ENCODE assay signal across 24 cellular contexts in the genomic region with DNA sequence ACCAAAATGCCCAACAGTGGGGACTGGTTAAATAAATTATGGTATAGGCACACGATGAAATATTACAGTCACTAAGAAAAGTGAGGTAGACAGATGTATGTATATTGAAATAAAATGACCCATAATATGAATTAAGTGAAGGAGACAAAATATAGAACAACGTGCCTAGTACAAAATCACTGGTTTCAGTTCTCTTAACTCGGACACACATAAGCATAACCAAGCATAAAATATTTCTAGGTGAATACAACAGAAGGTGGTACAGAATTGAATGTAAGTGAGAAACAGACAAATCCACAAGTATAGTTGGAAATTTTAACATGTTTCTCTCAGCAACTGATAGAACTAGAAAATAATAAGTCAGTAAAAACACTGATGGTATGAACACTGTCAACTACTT. TPM values are rescaled to one million over a fixed set of nuclear protein-coding genes. Genes with fewer than 3 reads are reported as not detected.
A peak's percentile ranks its signal among the peaks of the same experiment; 100 is the strongest.
DNase-seq lines count a peak whose midpoint lies in the region; ATAC-seq, FAIRE-seq and TF ChIP-seq lines count a peak whose summit lies in the region.
"Had no signal": no experiment of that assay in that cellular context is flagged by ENCODE, and none has a peak within 500 bp of the region (broad histone marks: within the 10 kb centered on the region; RNA-seq: fewer than 3 reads in every experiment).

No MANE protein-coding gene starts in this region.

- no peaks in the 10 kb centered on the region; the same call in 1 of the 2 replicates for H3K79me2 ChIP-seq in GM12878 (ENCODE audit: control insufficient read depth, insufficient read depth, low read length)

- no peak overlapping the region for H3K9ac ChIP-seq in GM12878 (ENCODE audit: control insufficient read depth, insufficient read depth, low read length)
- H3K9ac ChIP-seq: BLaER1 had no signal

- POLR2A ChIA-PET in GM12878 (lab: Charles Lee) = no interaction called here

- in situ Hi-C loops in GM12878 (cut with MboI) = no loop called here

- H3K27ac ChIP-seq in GM12878 (ENCODE audit: control insufficient read depth, insufficient read depth) = no peak overlapping the region
- H3K27ac ChIP-seq: BLaER1 had no signal

- ATAC-seq in GM18868 (IDR thresholded peaks at IDR 0.05; ENCODE audit: unreplicated experiment) (peak; percentile 46), GM19351 (IDR thresholded peaks at IDR 0.05; ENCODE audit: unreplicated experiment) (peak; percentile 51), GM12878 (0 out of 3 replicates have a peak, but pooled peaks have one; percentile 31), GM18867 (IDR thresholded peaks at IDR 0.05; ENCODE audit: unreplicated experiment) (no peak), GM19397 (IDR thresholded peaks at IDR 0.05; ENCODE audit: unreplicated experiment) (no peak)

- SMC1A ChIA-PET in GM12878 (lab: Charles Lee; ENCODE audit: uncharacterized antibody, unreplicated experiment) = no interaction called here

- H3K9me3 ChIP-seq in GM12878 (replicated peaks; ENCODE audit: control insufficient read depth, insufficient read depth, low read length) = no peaks in the 10 kb centered on the region
- H3K9me3 ChIP-seq: BE2C, BLaER1 had no signal

- no peak for TF ChIP-seq CTCF in GM12878 (IDR thresholded peaks at IDR 0.05 in 2 of 3, conservative IDR thresholded peaks at IDR 0.05 in 1 of 3; ENCODE audit: control insufficient read depth in 2 of 3, extremely low read depth in 1 of 3, insufficient read depth in 1 of 3, low read depth in 3 of 3, low read length in 3 of 3)

- no peak for TF ChIP-seq POLR2A in GM12878 (IDR thresholded peaks at IDR 0.05; ENCODE audit: low read depth, low read length)

- CTCF ChIA-PET in GM12878 (lab: Yijun Ruan, JAX) = interaction anchor here (0.6 kb wide), 1 partner anchor 1941 kb away, joined by 3 read pairs; no protein-coding TSS in a partner anchor

- TF ChIP-seq RAD21 in GM12878 (IDR thresholded peaks at IDR 0.05; ENCODE audit: insufficient read depth, low read depth, low read length) = no peak

- no peak overlapping the region for H2AFZ ChIP-seq in GM12878 (ENCODE audit: control insufficient read depth, low read depth, low read length)

- H3K36me3 ChIP-seq in GM12878 (ENCODE audit: control insufficient read depth in 2 of 2, insufficient read depth in 2 of 2, low read length in 1 of 2) = peaks cover 4 to 18% of the 10 kb centered on the region in 2 experiments

- no peaks in the 10 kb centered on the region for H4K20me1 ChIP-seq in GM12878 (ENCODE audit: control insufficient read depth, insufficient read depth)

- no peak for FAIRE-seq in GM12878 (lab: Jason Lieb, UNC)
- FAIRE-seq: GM12892, GM18507 had no signal

- no TSS peak for BruUV-seq in GM12878 (replicated peaks; lab: Mats Ljungman, UMichigan)

- H3K27me3 ChIP-seq in GM12878 (replicated peaks in 1 of 2; ENCODE audit: control insufficient read depth in 2 of 2, insufficient read depth in 2 of 2, low read length in 1 of 2) = no peaks in the 10 kb centered on the region
- H3K27me3 ChIP-seq: BE2C, BLaER1 had no signal

- RAD21 ChIA-PET in GM12878 (lab: Charles Lee; ENCODE audit: unreplicated experiment) = no interaction called here

- intact Hi-C loops in GM12878 (cut with micrococcal nuclease; ENCODE audit: unreplicated experiment) = no loop called here

- H3K4me1 ChIP-seq in GM12878 (ENCODE audit: control insufficient read depth, insufficient read depth, low read length) = no peaks in the 10 kb centered on the region
- H3K4me1 ChIP-seq: BE2C, BLaER1 had no signal

- no peak overlapping the region for H3K4me3 ChIP-seq in GM12878
- H3K4me3 ChIP-seq: BLaER1 had no signal

- DNase-seq in GM12878 (ENCODE audit: low read depth, low spot score) (no peak), SW480 (ENCODE audit: low spot score) (no peak)
- DNase-seq: 8988T; ACHN; BE2C; C1 segment of cervical spinal cord; CD4-positive, alpha-beta memory T cell; CD4-positive, CD25-positive, alpha-beta regulatory T cell; CD8-positive, alpha-beta memory T cell; COR-L47; DMS 273 treated with DMSO at 0.1 percent for 48 hours; DMS153; DMS53; DMS79; DND-41; EL; GDM1 had no signal

- TF ChIP-seq EP300 in GM12878 (IDR thresholded peaks at IDR 0.05; ENCODE audit: borderline replicate concordance in 1 of 2, control insufficient read depth in 1 of 2, low read depth in 2 of 2, low read length in 2 of 2) = no peak

- H3K4me2 ChIP-seq in GM12878 (ENCODE audit: control insufficient read depth, insufficient read depth) = no peak overlapping the region
- H3K4me2 ChIP-seq: BLaER1 had no signal

- 46% methylated on average over 3 of the region's 3 CpGs for WGBS in GM12878 (ENCODE audit: insufficient coverage, insufficient replicate concordance, low lambda C conversion rate, missing lambda C conversion rate)

TF ChIP-seq in GM12878, 131 proteins besides CTCF, POLR2A, EP300 and RAD21:
- TF ChIP-seq SPI1 (IDR thresholded peaks at IDR 0.05; ENCODE audit: borderline replicate concordance, insufficient read depth, low read depth, low read length) (peak; percentile 15; the same call in 1 of the 2 replicates), MYC (IDR thresholded peaks at IDR 0.05; ENCODE audit: insufficient read depth, insufficient read length, insufficient replicate concordance, low read length, severe bottlenecking) (no peak), ELK1 (IDR thresholded peaks at IDR 0.05; ENCODE audit: low read depth, low read length) (no peak), PML (IDR thresholded peaks at IDR 0.05; ENCODE audit: low read length) (no peak), PAX5 (IDR thresholded peaks at IDR 0.05; ENCODE audit: borderline replicate concordance, low read depth, low read length) (no peak), ZNF384 (IDR thresholded peaks at IDR 0.05; ENCODE audit: borderline replicate concordance, low read depth, low read length) (no peak)

RNA-seq across cellular contexts. Expression of gene PUM3, which starts 22.0 kb away (rescaled TPM):
- total RNA-seq in GM12878 (2013; cell fraction: nucleolus; rRNA removed) = 179 and 185 TPM in 2 replicates
- total RNA-seq in GM12878 (2014; rRNA removed) (53.1 and 63.2 TPM in 2 replicates), GM12878 (2014; rRNA removed; fragmentation: Illumina TruSeq; extraction: Trizol) (108 and 117 TPM in 2 replicates), GM12878 (2021) (63.6 and 75.7 TPM in 2 replicates)
- polyA plus RNA-seq in GM12878 (2011; ENCODE audit: low read depth) = 24.8 TPM
- polyA plus RNA-seq in GM12878 (2011; rRNA removed) (51.7 and 77.0 TPM in 2 replicates), GM12878 (2014; fragmentation: Illumina TruSeq; extraction: Trizol) (86.6 and 102 TPM in 2 replicates), GM12878 (2014; fragmentation: Nextera tagmentation; extraction: Ambion mirVana) (100 to 1,000 TPM in 1 of 2 experiments, 10 to 100 TPM in 1; 62.3 to 108 TPM), GM12878 (2014; rRNA removed) (44.9 and 55.8 TPM in 2 replicates), GM12878 (2016; fragmentation: Nextera tagmentation; extraction: Ambion mirVana) (10 to 100 TPM; 88.4 to 89.5 TPM)
- 22.1 and 23.1 TPM in 2 replicates for polyA plus RNA-seq in GM12878 (2011; cell fraction: cytosol; rRNA removed)
- 50.4 and 58.4 TPM in 2 replicates for polyA plus RNA-seq in GM12878 (2011; cell fraction: nucleus; rRNA removed)
- polyA plus RNA-seq in GM12878 (2012) = 36.5 and 37.8 TPM in 2 replicates
- 28.1 and 41.2 TPM in 2 replicates for polyA minus RNA-seq in GM12878 (2011; rRNA and poly(A)+ RNA removed)
- 15.2 and 17.5 TPM in 2 replicates for polyA minus RNA-seq in GM12878 (2011; cell fraction: cytosol; rRNA and poly(A)+ RNA removed)
- 45.5 and 76.6 TPM in 2 replicates for polyA minus RNA-seq in GM12878 (2011; cell fraction: nucleus; rRNA and poly(A)+ RNA removed)

Comparison
In these comparisons a context has a peak if more than half of its experiments do, and no peak if none do; other contexts are left out.
1. ATAC-seq: peak in GM18868 (single experiment), GM19351 (single experiment) and GM12878 (single experiment); none in GM18867 (single experiment) and GM19397 (single experiment).